In genomic region chr3:191290311-191291025, GRCh38 we compare ENCODE assay signal across 10 cellular contexts. TPM values are rescaled to one million over a fixed set of nuclear protein-coding genes. Genes with fewer than 3 reads are reported as not detected.
A peak's percentile ranks its signal among the peaks of the same experiment; 100 is the strongest.
DNase-seq lines count a peak whose midpoint lies in the region; ATAC-seq and TF ChIP-seq lines count a peak whose summit lies in the region.
"Had no signal": no experiment of that assay in that cellular context is flagged by ENCODE, and none has a peak within 500 bp of the region (broad histone marks: within the 10 kb centered on the region; RNA-seq: fewer than 3 reads in every experiment).

No MANE protein-coding gene starts in this region.

- no peaks in the 10 kb centered on the region for H3K27me3 Mint-ChIP-seq in CD8-positive, alpha-beta memory T cell

- TF ChIP-seq CTCF in cardiac fibroblast (IDR thresholded peaks at IDR 0.05; ENCODE audit: low read depth, low read length) (no peak), ascending aorta (IDR thresholded peaks at IDR 0.05) (no peak)

- H3K9me3 Mint-ChIP-seq in CD8-positive, alpha-beta memory T cell: peaks cover 0 to 3% (median 0%) of the 10 kb centered on the region in 5 donors

- H3K27me3 ChIP-seq in CD8-positive, alpha-beta memory T cell (ENCODE audit: insufficient read depth, low read length, poor library complexity, severe bottlenecking): no peaks in the 10 kb centered on the region
- H3K27me3 ChIP-seq in ascending aorta: no peaks in the 10 kb centered on the region
- H3K27me3 ChIP-seq: hepatocyte had no signal

- no peaks in the 10 kb centered on the region for H3K36me3 Mint-ChIP-seq in CD8-positive, alpha-beta memory T cell

- DNase-seq in CD8-positive, alpha-beta memory T cell: no peak
- peak; percentile 11 to 36 for DNase-seq in cardiac fibroblast (ENCODE audit: low read depth in 2 of 2)
- no peak for DNase-seq in ascending aorta (ENCODE audit: low spot score in 2 of 2)
- DNase-seq in retina: no peak
- no peak for DNase-seq in OCI-M2 (lab: John Stamatoyannopoulos, UW; ENCODE audit: unreplicated experiment)
- no peak for DNase-seq in HK-2 (ENCODE audit: unreplicated experiment)

- intact Hi-C loops in ascending aorta (cut with DNase I): no loop called here

- POLR2A ChIA-PET in CD8-positive, alpha-beta memory T cell (lab: Charles Lee): no interaction called here

- H3K4me3 ChIP-seq in CD8-positive, alpha-beta memory T cell (ENCODE audit: low read length): no peak overlapping the region
- H3K4me3 ChIP-seq in cardiac fibroblast (replicated peaks in 1 of 2; ENCODE audit: low read depth in 2 of 2, low read length in 2 of 2) (no peak overlapping the region), ascending aorta (no peak overlapping the region)
- H3K4me3 ChIP-seq: hepatocyte had no signal

- no peaks in the 10 kb centered on the region for H3K4me1 ChIP-seq in CD8-positive, alpha-beta memory T cell (ENCODE audit: insufficient read depth, low read length)
- H3K4me1 ChIP-seq in ascending aorta: no peaks in the 10 kb centered on the region

- no peak overlapping the region for H3K27ac ChIP-seq in CD8-positive, alpha-beta memory T cell (ENCODE audit: low read depth, low read length)
- no peak overlapping the region for H3K27ac ChIP-seq in ascending aorta
- H3K27ac ChIP-seq: hepatocyte had no signal

- CTCF ChIA-PET in CD8-positive, alpha-beta memory T cell (lab: Charles Lee): no interaction called here

- no peaks in the 10 kb centered on the region for H3K9me3 ChIP-seq in CD8-positive, alpha-beta memory T cell (ENCODE audit: low read length)
- H3K9me3 ChIP-seq in ascending aorta: no peaks in the 10 kb centered on the region

- peaks cover 0 to 12% (median 7%) of the 10 kb centered on the region in 3 donors for H3K4me1 Mint-ChIP-seq in CD8-positive, alpha-beta memory T cell

- ATAC-seq in GM19463 (IDR thresholded peaks at IDR 0.05; ENCODE audit: unreplicated experiment) (peak; percentile 89), HG03354 (IDR thresholded peaks at IDR 0.05; ENCODE audit: poor library complexity, severe bottlenecking, unreplicated experiment) (peak; percentile 89)

- no peaks in the 10 kb centered on the region for H3K36me3 ChIP-seq in CD8-positive, alpha-beta memory T cell (ENCODE audit: insufficient read depth, low read length)
- no peaks in the 10 kb centered on the region for H3K36me3 ChIP-seq in ascending aorta

- H3K27ac Mint-ChIP-seq in CD8-positive, alpha-beta memory T cell: peak overlapping the region in 1 of 8 donors; percentile 64

- H3K4me3 Mint-ChIP-seq in CD8-positive, alpha-beta memory T cell: peak overlapping the region in 6 of 7 donors; percentile 3 to 49 (median 9)

RNA-seq across cellular contexts. Expression of gene CCDC50, which starts 38.7 kb away (rescaled TPM):
- 10 to 100 TPM; 11.9 to 13.0 TPM for total RNA-seq in CD8-positive, alpha-beta memory T cell
- polyA plus RNA-seq in CD8-positive, alpha-beta memory T cell: 7.9 TPM
- total RNA-seq in ascending aorta: 82.8 TPM

RNA-seq across cellular contexts. Expression of gene UTS2B, which starts 39.9 kb away (rescaled TPM):
- total RNA-seq in CD8-positive, alpha-beta memory T cell: not detected
- polyA plus RNA-seq in CD8-positive, alpha-beta memory T cell: not detected
- total RNA-seq in ascending aorta: 16.8 TPM
- total RNA-seq: T-helper 2 cell treated with Interferon-gamma antibody and Interleukin-4, amounts not matched to agents 100 ng/mL and 5 ng/mL, for 36 hours had no signal

Comparison
In these comparisons a context has a peak if more than half of its experiments do, and no peak if none do; other contexts are left out.
1. DNase-seq: peak in cardiac fibroblast (2 of 2); none in CD8-positive, alpha-beta memory T cell (0 of 5), ascending aorta (0 of 2), retina (single experiment), OCI-M2 (single experiment) and HK-2 (single experiment).
2. RNA of gene UTS2B, which starts 39.9 kb away (total RNA-seq): 16.8 TPM in ascending aorta (single experiment); not detected in CD8-positive, alpha-beta memory T cell; every median in the first group is over 10 times any median in the second.